In genomic region chr18:60246606-60247005, GRCh38 we compare ENCODE assay signal across 13 cellular contexts.
A peak's percentile ranks its signal among the peaks of the same experiment; 100 is the strongest.
DNase-seq lines count a peak whose midpoint lies in the region; ATAC-seq and TF ChIP-seq lines count a peak whose summit lies in the region.
"Had no signal": no experiment of that assay in that cellular context is flagged by ENCODE, and none has a peak within 500 bp of the region (broad histone marks: within the 10 kb centered on the region; RNA-seq: fewer than 3 reads in every experiment).

No MANE protein-coding gene starts in this region.

- no peak overlapping the region for H2BK120ac ChIP-seq in neuronal stem cell (ENCODE audit: low read depth, low read length)

- no peaks in the 10 kb centered on the region for H3K9me3 ChIP-seq in neuronal stem cell (replicated peaks in 1 of 2; ENCODE audit: control insufficient read depth in 2 of 2, insufficient read depth in 1 of 2, low read depth in 1 of 2, low read length in 2 of 2)
- no peaks in the 10 kb centered on the region for H3K9me3 ChIP-seq in esophagus squamous epithelium

- ATAC-seq in GM19328 (IDR thresholded peaks at IDR 0.05; ENCODE audit: unreplicated experiment) (peak; percentile 57), HG02759 (IDR thresholded peaks at IDR 0.05; ENCODE audit: unreplicated experiment) (peak; percentile 64), HG03469 (IDR thresholded peaks at IDR 0.05; ENCODE audit: unreplicated experiment) (peak; percentile 68), left colon (no peak)
- ATAC-seq: Panc1 had no signal

- no peak overlapping the region for H3K4me2 ChIP-seq in neuronal stem cell (ENCODE audit: insufficient read depth, low read length, poor library complexity, severe bottlenecking)

- no peak overlapping the region for H3K27ac ChIP-seq in neuronal stem cell (replicated peaks; ENCODE audit: low read length)
- no peak overlapping the region for H3K27ac ChIP-seq in esophagus squamous epithelium

- H2AFZ ChIP-seq in neuronal stem cell (ENCODE audit: low read length): no peak overlapping the region

- no peak overlapping the region for H4K8ac ChIP-seq in neuronal stem cell (ENCODE audit: low read depth, low read length)

- no peak overlapping the region for H2BK12ac ChIP-seq in neuronal stem cell (ENCODE audit: low read length)

- H2BK5ac ChIP-seq in neuronal stem cell (ENCODE audit: low read length): no peak overlapping the region

- TF ChIP-seq POLR2A in esophagus squamous epithelium (IDR thresholded peaks at IDR 0.05): no peak

- no peak overlapping the region for H3K14ac ChIP-seq in neuronal stem cell (ENCODE audit: low read length)

- no peak overlapping the region for H3K18ac ChIP-seq in neuronal stem cell (ENCODE audit: low read length)

- H3K9ac ChIP-seq in neuronal stem cell (ENCODE audit: low read depth, low read length, poor library complexity): no peak overlapping the region

- WGBS in neuronal stem cell (ENCODE audit: extremely low coverage in 2 of 2, insufficient read length in 2 of 2, insufficient replicate concordance in 1 of 2), 2 donors: no CpG with 5 or more reads among the region's 1 CpG
- 50 to 61% methylated on average over 1 of the region's 1 CpG for WGBS in esophagus squamous epithelium, 2 donors

- no peak overlapping the region for H3K4ac ChIP-seq in neuronal stem cell (ENCODE audit: low read length)

- no peaks in the 10 kb centered on the region for H3K36me3 ChIP-seq in neuronal stem cell (replicated peaks in 1 of 2; ENCODE audit: control insufficient read depth in 2 of 2, insufficient read depth in 2 of 2, low read length in 2 of 2)
- no peaks in the 10 kb centered on the region for H3K36me3 ChIP-seq in esophagus squamous epithelium

- H3K4me3 ChIP-seq in neuronal stem cell (ENCODE audit: low read length in 2 of 2): no peak overlapping the region
- no peak overlapping the region for H3K4me3 ChIP-seq in esophagus squamous epithelium

- no peak overlapping the region for H2BK15ac ChIP-seq in neuronal stem cell (ENCODE audit: low read length)

- no peak for DNase-seq in neuronal stem cell (ENCODE audit: low spot score)
- no peak for DNase-seq in ureter (ENCODE audit: low spot score)
- no peak for DNase-seq in left colon
- DNase-seq in esophagus squamous epithelium (lab: John Stamatoyannopoulos, UW): no peak
- DNase-seq: activated T-cell treated with anti-CD3 and anti-CD28 coated beads, Interleukin-2, amount 50 U/mL, for 24 hours; H9; kidney; NCI-H1048; nucleus accumbens had no signal

- intact Hi-C loops in left colon (cut with DNase I, micrococcal nuclease) (no loop called here), esophagus squamous epithelium (cut with DNase I) (no loop called here)

- H3K27me3 ChIP-seq in neuronal stem cell (ENCODE audit: control insufficient read depth in 3 of 3, insufficient read depth in 3 of 3, low read depth in 1 of 3, low read length in 3 of 3) (no peaks in the 10 kb centered on the region), esophagus squamous epithelium (no peaks in the 10 kb centered on the region)

- TF ChIP-seq CTCF in esophagus squamous epithelium (IDR thresholded peaks at IDR 0.05): no peak

- no peak overlapping the region for H4K91ac ChIP-seq in neuronal stem cell (ENCODE audit: low read depth, low read length, poor library complexity)

- H3K4me1 ChIP-seq in neuronal stem cell (ENCODE audit: control insufficient read depth in 2 of 2, insufficient read depth in 1 of 2, low read depth in 1 of 2, low read length in 2 of 2) (peaks cover 0 to 2% of the 10 kb centered on the region in 2 donors), esophagus squamous epithelium (no peaks in the 10 kb centered on the region)

- no peak overlapping the region for H2AK5ac ChIP-seq in neuronal stem cell (ENCODE audit: low read depth, low read length)

- H3K79me1 ChIP-seq in neuronal stem cell (ENCODE audit: low read depth, low read length): no peaks in the 10 kb centered on the region

- H3K23ac ChIP-seq in neuronal stem cell (ENCODE audit: low read depth, low read length, poor library complexity): no peak overlapping the region
